15 cellular contexts compared by ENCODE assay signal in the genomic region with DNA sequence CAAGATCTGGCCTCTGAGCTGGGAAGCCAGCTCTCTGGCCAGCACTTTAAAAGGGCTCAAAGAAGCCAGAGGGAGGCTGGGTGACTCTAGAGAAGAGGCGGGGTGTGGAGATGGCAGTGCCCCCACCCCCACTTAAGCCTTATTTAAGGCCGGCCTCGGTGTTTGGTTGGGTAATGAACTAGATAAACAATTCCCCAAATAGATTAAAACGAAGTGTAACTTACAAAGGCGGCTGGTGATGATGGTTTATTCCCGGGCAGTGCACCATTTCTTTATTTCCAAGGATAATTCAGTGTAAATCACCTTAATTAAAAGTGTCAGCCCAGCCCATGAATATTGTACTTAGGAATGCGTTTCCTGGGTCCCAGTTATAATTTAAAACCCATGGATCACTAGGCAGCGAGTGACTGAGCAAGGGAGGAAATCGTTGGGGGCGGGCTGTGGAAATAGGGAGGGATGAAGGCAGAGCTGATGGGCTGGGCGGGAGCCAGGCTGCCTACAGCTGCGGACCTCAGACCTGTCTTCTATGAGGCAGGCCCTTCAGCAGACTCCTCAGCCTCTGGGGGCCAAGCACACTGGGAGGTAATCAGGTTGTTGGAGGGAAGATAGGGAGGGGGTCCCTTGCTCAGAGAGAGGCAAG. TPM values are rescaled to one million over a fixed set of nuclear protein-coding genes. Genes with fewer than 3 reads are reported as not detected.
DNase-seq lines count a peak whose midpoint lies in the region; ATAC-seq and TF ChIP-seq lines count a peak whose summit lies in the region.
"Had no signal": no experiment of that assay in that cellular context is flagged by ENCODE, and none has a peak within 500 bp of the region (broad histone marks: within the 10 kb centered on the region; RNA-seq: fewer than 3 reads in every experiment).

No MANE protein-coding gene starts in this region.

- no peak overlapping the region for H2BK5ac ChIP-seq in H9 (ENCODE audit: insufficient read length, low read length)

- no peak overlapping the region for H2BK12ac ChIP-seq in H9 (ENCODE audit: insufficient read length, low read depth, low read length)

- WGBS in H9 (ENCODE audit: extremely low coverage, insufficient read length, low lambda C conversion rate), result no CpG with 5 or more reads among the region's 12 CpGs
- 61 to 83% (median 74%) methylated on average over 12 of the region's 12 CpGs for WGBS in spleen, 5 donors

- no peak for TF ChIP-seq POLR2A in spleen (IDR thresholded peaks at IDR 0.05)

- H3K23ac ChIP-seq in H9 (ENCODE audit: insufficient read length, low read depth, low read length), result no peak overlapping the region

- no peak overlapping the region for H3K56ac ChIP-seq in H9 (ENCODE audit: insufficient read length, low read depth, low read length)

- H3K27me3 ChIP-seq in H9 (ENCODE audit: insufficient read depth, low read length) (no peaks in the 10 kb centered on the region; the same call in 1 of the 2 replicates), spleen (replicated peaks in 1 of 7) (peaks cover 0 to 19% (median 8%) of the 10 kb centered on the region in 7 donors)
- H3K27me3 ChIP-seq: right atrium auricular region had no signal

- no peak overlapping the region for H2AK5ac ChIP-seq in H9 (ENCODE audit: insufficient read length, low read length)

- no peaks in the 10 kb centered on the region for H4K20me1 ChIP-seq in H9 (ENCODE audit: control insufficient read depth, insufficient read depth, insufficient read length)

- H3K36me3 Mint-ChIP-seq in H9 (ENCODE audit: insufficient read depth in 1 of 3, low read depth in 3 of 3), result peaks cover 0 to 8% (median 0%) of the 10 kb centered on the region in 3 experiments; a peak in 3 of 7 replicates
- no peaks in the 10 kb centered on the region for H3K36me3 Mint-ChIP-seq in T-helper 17 cell (ENCODE audit: low read depth)
- H3K36me3 Mint-ChIP-seq: IgD-negative memory B cell had no signal

- no peak overlapping the region for H3K4ac ChIP-seq in H9 (ENCODE audit: low read depth, low read length)

- no peak for TF ChIP-seq CTCF in H9 (conservative IDR thresholded peaks at IDR 0.05)
- no peak for TF ChIP-seq CTCF in foreskin fibroblast (IDR thresholded peaks at IDR 0.05; ENCODE audit: low read depth, low read length)
- TF ChIP-seq CTCF in spleen (IDR thresholded peaks at IDR 0.05 in 8 of 11, conservative IDR thresholded peaks at IDR 0.05 in 3 of 11), result no peak

- H3K27ac Mint-ChIP-seq in H9 (no peak overlapping the region; a peak in 2 of 7 replicates), T-helper 17 cell (peak overlapping the region; percentile 81)
- H3K27ac Mint-ChIP-seq: effector memory CD8-positive, alpha-beta T cell had no signal

- H3K79me1 ChIP-seq in H9 (ENCODE audit: insufficient read depth, low read depth, low read length, poor library complexity, severe bottlenecking), result no peaks in the 10 kb centered on the region

- in situ Hi-C loops in G401 (cut with HindIII; ENCODE audit: low sequenced_read_pairs), result no loop called here

- H3K4me3 Mint-ChIP-seq in H9, result no peak overlapping the region
- H3K4me3 Mint-ChIP-seq in T-helper 17 cell, result no peak overlapping the region
- H3K4me3 Mint-ChIP-seq: activated T-cell treated with anti-CD3 and anti-CD28 coated beads, Interleukin-2, amount 50 U/mL, for 24 hours; effector memory CD8-positive, alpha-beta T cell; IgD-negative memory B cell had no signal

- no peak overlapping the region for H3K18ac ChIP-seq in H9 (ENCODE audit: insufficient read length, low read depth, low read length)

- no peaks in the 10 kb centered on the region for H3K79me2 ChIP-seq in H9 (ENCODE audit: insufficient read depth, low read length)

- DNase-seq in H9 (no peak), T-helper 17 cell (no peak), foreskin fibroblast (peak; percentile 94 to 97), spleen (peak; percentile 14), G401 (ENCODE audit: low spot score) (no peak)
- DNase-seq: activated CD4-positive, alpha-beta T cell treated with anti-CD3 and anti-CD28 coated beads for 1 hour; activated T-cell treated with anti-CD3 and anti-CD28 coated beads, Interleukin-2, amount 50 U/mL, for 24 hours; Calu3; effector memory CD8-positive, alpha-beta T cell; NCI-H187 had no signal

- H3K4me1 ChIP-seq in H9 (ENCODE audit: insufficient read depth, low read length), result no peaks in the 10 kb centered on the region; the same call in 1 of the 2 replicates
- H3K4me1 ChIP-seq in spleen, result peaks cover 0 to 7% (median 0%) of the 10 kb centered on the region in 6 donors

- intact Hi-C loops in spleen (cut with DNase I; ENCODE audit: low total_unique reads), result no loop called here

- no peaks in the 10 kb centered on the region for H3K9me3 ChIP-seq in H9 (ENCODE audit: control insufficient read depth, low read depth, low read length)
- H3K9me3 ChIP-seq in T-helper 17 cell (ENCODE audit: control insufficient read depth, low read length, poor library complexity, severe bottlenecking), result no peaks in the 10 kb centered on the region
- H3K9me3 ChIP-seq in spleen, result no peaks in the 10 kb centered on the region
- H3K9me3 ChIP-seq: right atrium auricular region had no signal

- H2BK20ac ChIP-seq in H9 (ENCODE audit: low read depth, low read length, poor library complexity, severe bottlenecking), result no peak overlapping the region

- H4K91ac ChIP-seq in H9 (ENCODE audit: insufficient read length, low read depth, low read length), result no peak overlapping the region

- H3K4me2 ChIP-seq in H9 (ENCODE audit: insufficient read depth, insufficient read length, low read length), result no peak overlapping the region

- no peak overlapping the region for H3K4me3 ChIP-seq in foreskin fibroblast (ENCODE audit: low read depth in 1 of 2, low read length in 2 of 2)
- no peak overlapping the region for H3K4me3 ChIP-seq in spleen
- H3K4me3 ChIP-seq: right atrium auricular region had no signal

- H3K27me3 Mint-ChIP-seq in H9 (ENCODE audit: low read depth) (peaks cover 58% of the 10 kb centered on the region), T-helper 17 cell (peaks cover 5% of the 10 kb centered on the region)
- H3K27me3 Mint-ChIP-seq: activated T-cell treated with anti-CD3 and anti-CD28 coated beads, Interleukin-2, amount 50 U/mL, for 24 hours; IgD-negative memory B cell had no signal

- no peak overlapping the region for H3T11ph ChIP-seq in H9 (ENCODE audit: low read length)

- H2BK120ac ChIP-seq in H9 (ENCODE audit: low read depth, low read length, poor library complexity, severe bottlenecking), result no peak overlapping the region

- ATAC-seq in T-helper 17 cell (no peak), GM19351 (IDR thresholded peaks at IDR 0.05; ENCODE audit: unreplicated experiment) (no peak), HG03097 (IDR thresholded peaks at IDR 0.05; ENCODE audit: low FRiP score, unreplicated experiment) (no peak)
- ATAC-seq: effector memory CD8-positive, alpha-beta T cell; HCT116 had no signal

- H3K4me1 Mint-ChIP-seq in H9 (peaks cover 19 to 29% of the 10 kb centered on the region in 2 experiments), T-helper 17 cell (peaks cover 5% of the 10 kb centered on the region)
- H3K4me1 Mint-ChIP-seq: IgD-negative memory B cell had no signal

- H3K27ac ChIP-seq in H9 (ENCODE audit: insufficient read length, low read depth, low read length) (no peak overlapping the region), spleen (no peak overlapping the region)
- H3K27ac ChIP-seq: right atrium auricular region had no signal

- peaks cover 7% of the 10 kb centered on the region for H3K23me2 ChIP-seq in H9 (ENCODE audit: insufficient read length, low read depth, low read length, poor library complexity, severe bottlenecking)

- no peak overlapping the region; the same call in 1 of the 2 replicates for H3K14ac ChIP-seq in H9 (ENCODE audit: insufficient read depth, low read length)

- H4K5ac ChIP-seq in H9 (ENCODE audit: insufficient read length, low read depth, low read length), result no peak overlapping the region

- H2AFZ ChIP-seq in H9 (ENCODE audit: low read length), result no peak overlapping the region

- H3K9me3 Mint-ChIP-seq in H9, result no peaks in the 10 kb centered on the region
- H3K9me3 Mint-ChIP-seq: activated T-cell treated with anti-CD3 and anti-CD28 coated beads, Interleukin-2, amount 50 U/mL, for 24 hours; effector memory CD8-positive, alpha-beta T cell; IgD-negative memory B cell had no signal

- H3K9ac ChIP-seq in H9 (ENCODE audit: extremely low read depth, insufficient read length, low read length), result peak overlapping the region; percentile 1

- H4K8ac ChIP-seq in H9 (replicated peaks; ENCODE audit: insufficient read length, low read depth, low read length), result no peak overlapping the region

- H2BK15ac ChIP-seq in H9 (ENCODE audit: low read depth, low read length), result no peak overlapping the region

- H3K36me3 ChIP-seq in spleen, result no peaks in the 10 kb centered on the region
- H3K36me3 ChIP-seq: right atrium auricular region had no signal

RNA-seq across cellular contexts. Expression of gene TMEM53, which starts 54.9 kb away (rescaled TPM):
- total RNA-seq in H9 (2021) (6.2 and 7.2 TPM in 2 replicates), T-helper 17 cell (1 to 10 TPM; 2.6 to 2.8 TPM), spleen (1 to 10 TPM; 4.3 to 7.5 (median 5.4) TPM)
- polyA plus RNA-seq in spleen, result 1 to 10 TPM; 4.9 to 5.7 (median 5.5) TPM
- total RNA-seq in G401 (2014; rRNA removed; shearing (Covaris generic)), result 17.7 and 23.1 TPM in 2 replicates

RNA-seq across cellular contexts. Expression of gene ARMH1, which starts 55.1 kb away (rescaled TPM):
- 0.68 and 1.0 TPM in 2 replicates for total RNA-seq in H9 (2021)
- total RNA-seq in T-helper 17 cell, result 10 to 100 TPM; 53.0 to 56.8 TPM
- total RNA-seq in spleen, result 10 to 100 TPM; 12.2 to 24.7 (median 16.2) TPM
- polyA plus RNA-seq in spleen, result 10 to 100 TPM; 43.9 to 86.0 (median 77.4) TPM
- total RNA-seq in G401 (2014; rRNA removed; shearing (Covaris generic)), result 2.2 TPM in 1 of 2 replicates, not detected in the other

Comparison
In these comparisons a context has a peak if more than half of its experiments do, and no peak if none do; other contexts are left out.
1. DNase-seq: peak in foreskin fibroblast (2 of 2) and spleen (single experiment); none in H9 (single experiment), T-helper 17 cell (0 of 3) and G401 (single experiment).